Comparison of ENCODE assay signal across 8 cellular contexts in the genomic region with DNA sequence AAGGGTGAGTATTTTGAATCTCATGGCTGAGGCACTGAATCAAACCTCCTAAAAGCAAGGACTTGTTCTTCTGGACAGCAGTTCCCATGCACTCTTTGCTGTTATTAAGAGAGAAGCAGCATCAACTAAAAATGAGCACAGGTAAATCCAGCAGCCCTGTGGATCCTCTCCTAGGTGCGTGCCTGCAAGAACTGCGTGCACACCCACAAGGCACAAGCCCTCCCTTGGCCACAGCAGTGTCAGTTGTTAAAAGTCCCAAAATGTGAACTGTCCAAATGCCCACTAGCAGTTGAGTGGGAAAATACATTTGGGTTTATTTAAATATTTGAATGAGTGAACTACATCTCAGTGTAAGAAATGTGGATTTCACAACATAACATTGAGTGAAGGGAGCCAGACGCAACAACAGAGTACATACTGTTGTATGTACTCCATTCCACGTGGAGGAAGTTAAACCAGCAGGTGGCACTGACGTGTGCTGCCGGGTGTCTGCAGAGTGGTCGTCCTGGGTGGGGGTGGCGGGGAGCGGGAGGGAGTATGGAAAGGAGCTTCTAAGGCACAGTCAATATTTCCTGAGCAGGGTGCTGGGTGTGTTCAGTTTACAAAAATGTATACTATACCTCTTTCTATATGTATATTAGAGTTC.
DNase-seq lines count a peak whose midpoint lies in the region; ATAC-seq, FAIRE-seq and TF ChIP-seq lines count a peak whose summit lies in the region.
"Had no signal": no experiment of that assay in that cellular context is flagged by ENCODE, and none has a peak within 500 bp of the region (broad histone marks: within the 10 kb centered on the region; RNA-seq: fewer than 3 reads in every experiment).

No MANE protein-coding gene starts in this region.

- no peak for FAIRE-seq in pancreas (lab: Jason Lieb, UNC)

- H3K4me3 Mint-ChIP-seq in chondrocyte (ENCODE audit: unreplicated experiment): no peak overlapping the region

- H3K27me3 ChIP-seq in GM06990 (replicated peaks; ENCODE audit: control insufficient read depth, insufficient read depth, low read length) (no peaks in the 10 kb centered on the region), pancreas (no peaks in the 10 kb centered on the region), adrenal gland (no peaks in the 10 kb centered on the region)

- TF ChIP-seq CTCF in GM06990 (IDR thresholded peaks at IDR 0.05; ENCODE audit: insufficient read depth, low read length, poor library complexity, severe bottlenecking) (peak; percentile 32), NB4 (IDR thresholded peaks at IDR 0.05; ENCODE audit: low read depth, low read length) (no peak), chondrocyte (IDR thresholded peaks at IDR 0.05) (peak; percentile 83), pancreas (IDR thresholded peaks at IDR 0.05) (no peak), adrenal gland (IDR thresholded peaks at IDR 0.05) (peak in 1 of 6 experiments; percentile 13)

- H3K36me3 Mint-ChIP-seq in chondrocyte (ENCODE audit: low read depth): peaks cover 5% of the 10 kb centered on the region
- H3K36me3 Mint-ChIP-seq: activated naive CD4-positive, alpha-beta T cell treated with anti-CD3 and anti-CD28 coated beads, Interleukin-2, amount 50 U/mL, for 72 hours had no signal

- intact Hi-C loops in pancreas (cut with DNase I): no loop called here
- intact Hi-C loops in adrenal gland (cut with DNase I): loop anchor here in 1 of 2 donors (10.0 kb wide), 2 partner anchors 305 to 605 kb away; a partner anchor contains a TSS

- no peaks in the 10 kb centered on the region for H3K9me3 Mint-ChIP-seq in chondrocyte (ENCODE audit: low read depth)
- H3K9me3 Mint-ChIP-seq: activated naive CD4-positive, alpha-beta T cell treated with anti-CD3 and anti-CD28 coated beads, Interleukin-2, amount 50 U/mL, for 72 hours had no signal

- peak overlapping the region; percentile 72 for H3K27ac Mint-ChIP-seq in chondrocyte (ENCODE audit: unreplicated experiment)
- H3K27ac Mint-ChIP-seq: activated naive CD4-positive, alpha-beta T cell treated with anti-CD3 and anti-CD28 coated beads, Interleukin-2, amount 50 U/mL, for 72 hours had no signal

- H3K9me3 ChIP-seq in pancreas: no peaks in the 10 kb centered on the region
- no peaks in the 10 kb centered on the region for H3K9me3 ChIP-seq in adrenal gland (replicated peaks in 1 of 3)

- peak in 3 of 4 donors; percentile 36 to 44 (median 42) for ATAC-seq in pancreas
- ATAC-seq: activated naive CD4-positive, alpha-beta T cell treated with anti-CD3 and anti-CD28 coated beads, Interleukin-2, amount 50 U/mL, for 72 hours had no signal

- H3K27me3 Mint-ChIP-seq in chondrocyte (ENCODE audit: low read depth): no peaks in the 10 kb centered on the region

- H3K4me3 ChIP-seq in GM06990 (replicated peaks; ENCODE audit: low read depth, low read length): no peak overlapping the region
- no peak overlapping the region for H3K4me3 ChIP-seq in NB4 (ENCODE audit: low read depth, low read length)
- H3K4me3 ChIP-seq in pancreas: no peak overlapping the region
- no peak overlapping the region for H3K4me3 ChIP-seq in adrenal gland

- H3K4me1 Mint-ChIP-seq in chondrocyte (ENCODE audit: low read depth): peaks cover 73% of the 10 kb centered on the region

- no peaks in the 10 kb centered on the region for H3K36me3 ChIP-seq in GM06990 (ENCODE audit: control insufficient read depth, insufficient read depth, low read length)
- no peaks in the 10 kb centered on the region for H3K36me3 ChIP-seq in pancreas
- H3K36me3 ChIP-seq in adrenal gland (replicated peaks in 1 of 2): no peaks in the 10 kb centered on the region

- TF ChIP-seq POLR2A in NB4 (IDR thresholded peaks at IDR 0.05; ENCODE audit: extremely low read depth, insufficient read length) (no peak), adrenal gland (IDR thresholded peaks at IDR 0.05) (no peak)

- H3K4me1 ChIP-seq in pancreas (no peaks in the 10 kb centered on the region), adrenal gland (replicated peaks in 1 of 2) (no peaks in the 10 kb centered on the region)

- DNase-seq in GM06990 (ENCODE audit: extremely low read depth, insufficient read length) (no peak), NB4 (ENCODE audit: low read depth) (peak; percentile 29), chondrocyte (ENCODE audit: low spot score) (no peak), pancreas (no peak), HuH-7.5 (ENCODE audit: low spot score) (no peak), activated gamma-delta T cell treated with Interleukin-2 at 50 U/mL for 16 hours (no peak), adrenal gland (no peak)

- 37 to 38% methylated on average over 9 of the region's 9 CpGs for WGBS in pancreas, 2 donors
- WGBS in adrenal gland, 4 donors: 33 to 44% (median 38%) methylated on average over 9 of the region's 9 CpGs

- no peak overlapping the region for H3K27ac ChIP-seq in pancreas
- no peak overlapping the region for H3K27ac ChIP-seq in adrenal gland

Comparison
In these comparisons a context has a peak if more than half of its experiments do, and no peak if none do; other contexts are left out.
1. CTCF ChIP-seq: peak in GM06990 (single experiment) and chondrocyte (single experiment); none in NB4 (single experiment) and pancreas (0 of 4).